ENCODE assay signal across 8 cellular contexts in the genomic region with DNA sequence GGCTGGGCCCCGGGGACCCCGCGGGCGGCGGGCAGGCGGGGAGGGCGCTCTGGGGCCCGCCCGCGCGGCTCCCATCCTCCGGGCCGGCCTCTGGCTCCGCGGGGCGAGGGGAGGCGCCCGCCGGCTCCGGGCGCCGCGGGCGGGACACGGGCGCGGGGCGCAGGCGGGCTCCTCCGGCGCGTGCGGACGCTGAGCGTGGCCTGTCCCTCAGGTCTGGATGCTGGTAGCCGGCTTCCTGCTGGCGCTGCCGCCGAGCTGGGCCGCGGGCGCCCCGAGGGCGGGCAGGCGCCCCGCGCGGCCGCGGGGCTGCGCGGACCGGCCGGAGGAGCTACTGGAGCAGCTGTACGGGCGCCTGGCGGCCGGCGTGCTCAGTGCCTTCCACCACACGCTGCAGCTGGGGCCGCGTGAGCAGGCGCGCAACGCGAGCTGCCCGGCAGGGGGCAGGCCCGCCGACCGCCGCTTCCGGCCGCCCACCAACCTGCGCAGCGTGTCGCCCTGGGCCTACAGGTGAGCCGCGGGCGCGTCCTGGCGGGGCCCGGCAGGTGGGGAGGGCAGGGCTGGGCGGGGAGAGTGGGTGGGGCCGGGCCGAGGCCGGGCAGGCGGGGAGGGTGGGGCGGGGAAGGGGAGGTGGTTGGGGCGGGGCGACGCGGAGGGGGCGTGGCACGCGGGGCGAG. TPM values are rescaled to one million over a fixed set of nuclear protein-coding genes. Genes with fewer than 3 reads are reported as not detected.
DNase-seq lines count a peak whose midpoint lies in the region; ATAC-seq and TF ChIP-seq lines count a peak whose summit lies in the region.

No MANE protein-coding gene starts in this region.

- H3K27me3 ChIP-seq in Caco-2 (replicated peaks; ENCODE audit: control insufficient read depth, insufficient read depth, low read length), result no peaks in the 10 kb centered on the region
- no peaks in the 10 kb centered on the region for H3K27me3 ChIP-seq in OCI-LY1 (ENCODE audit: insufficient read depth, low read length)

- no peaks in the 10 kb centered on the region for H3K79me2 ChIP-seq in OCI-LY1 (ENCODE audit: insufficient read depth, low read length)

- DNase-seq in Caco-2 (peak; percentile 94 to 97), activated T-cell treated with anti-CD3 and anti-CD28 coated beads for 48 hours (ENCODE audit: low read depth) (peak; percentile 77), fibroblast of gingiva (ENCODE audit: low read depth) (peak; percentile 74), nephron progenitor cell (peak; percentile 81)
- peak; percentile 84 to 87 for DNase-seq in stimulated activated naive CD8-positive, alpha-beta T cell treated with anti-CD3 and anti-CD28 coated beads, Interleukin-15, amount 100 ng/mL, for 72 hours

- TF ChIP-seq CTCF in Caco-2 (IDR thresholded peaks at IDR 0.05; ENCODE audit: insufficient read depth in 1 of 2, low read depth in 1 of 2, low read length in 1 of 2, severe bottlenecking in 1 of 2, unreplicated experiment in 1 of 2), result peak; percentile 56 to 74
- peak; percentile 38 for TF ChIP-seq CTCF in OCI-LY1 (IDR thresholded peaks at IDR 0.05; ENCODE audit: low read length)
- peak; percentile 23 for TF ChIP-seq CTCF in nephron progenitor cell (IDR thresholded peaks at IDR 0.05)

- no peaks in the 10 kb centered on the region for H3K27me3 Mint-ChIP-seq in Caco-2 (ENCODE audit: insufficient read depth, unreplicated experiment)
- peaks cover 74% of the 10 kb centered on the region for H3K27me3 Mint-ChIP-seq in nephron progenitor cell (ENCODE audit: low read depth, poor library complexity)
- H3K27me3 Mint-ChIP-seq in stimulated activated naive CD8-positive, alpha-beta T cell treated with anti-CD3 and anti-CD28 coated beads, Interleukin-15, amount 100 ng/mL, for 72 hours, result peaks cover 14% of the 10 kb centered on the region

- no peak overlapping the region for H2AFZ ChIP-seq in OCI-LY1 (ENCODE audit: low read length)

- peak overlapping the region; percentile 39; the same call in 1 of the 2 replicates for H3K4me2 ChIP-seq in OCI-LY1 (ENCODE audit: low read length)

- no peaks in the 10 kb centered on the region for H3K9me2 ChIP-seq in OCI-LY1 (ENCODE audit: low read depth, low read length)

- CTCF ChIA-PET in Caco-2 (lab: Charles Lee), result interaction anchor here (0.6 to 1.3 kb wide), 8 partner anchors 11 to 522 kb away, joined by 3 to 5 read pairs (median 3); no protein-coding TSS in a partner anchor

- BruUV-seq in Caco-2 (replicated peaks; lab: Mats Ljungman, UMichigan), result no TSS peak

- H3K9ac ChIP-seq in OCI-LY1 (ENCODE audit: low read length), result no peak overlapping the region

- intact Hi-C loops in Caco-2 (cut with micrococcal nuclease; ENCODE audit: unreplicated experiment), result loop anchor here (1.0 to 10.0 kb wide), 3 partner anchors 59 to 209 kb away; no protein-coding TSS in a partner anchor

- H3K27ac ChIP-seq in OCI-LY1 (ENCODE audit: low read depth, low read length, poor library complexity, severe bottlenecking), result no peak overlapping the region

- peaks cover 10% of the 10 kb centered on the region for H3K4me1 Mint-ChIP-seq in Caco-2 (ENCODE audit: low read depth, unreplicated experiment)
- peaks cover 13% of the 10 kb centered on the region for H3K4me1 Mint-ChIP-seq in nephron progenitor cell
- peaks cover 11% of the 10 kb centered on the region for H3K4me1 Mint-ChIP-seq in stimulated activated naive CD8-positive, alpha-beta T cell treated with anti-CD3 and anti-CD28 coated beads, Interleukin-15, amount 100 ng/mL, for 72 hours

- H3K4me3 ChIP-seq in Caco-2 (ENCODE audit: low read depth, low read length) (peak overlapping the region; percentile 92), OCI-LY1 (ENCODE audit: low read depth, low read length, poor library complexity, severe bottlenecking) (peak overlapping the region; percentile 19)

- H3K4me1 ChIP-seq in Caco-2 (peaks cover 15% of the 10 kb centered on the region), OCI-LY1 (ENCODE audit: insufficient read depth, low read length, severe bottlenecking) (peaks cover 12% of the 10 kb centered on the region)

- ATAC-seq in GM19372 (IDR thresholded peaks at IDR 0.05; ENCODE audit: low read depth, unreplicated experiment) (peak; percentile 93), HG03457 (IDR thresholded peaks at IDR 0.05; ENCODE audit: unreplicated experiment) (peak; percentile 81)
- peak; percentile 92 for ATAC-seq in stimulated activated naive CD8-positive, alpha-beta T cell treated with anti-CD3 and anti-CD28 coated beads, Interleukin-15, amount 100 ng/mL, for 72 hours

- no peaks in the 10 kb centered on the region for H3F3A ChIP-seq in OCI-LY1 (ENCODE audit: insufficient read depth, low read length)

- POLR2A ChIA-PET in Caco-2 (lab: Charles Lee), result no interaction called here

- H3K9me3 Mint-ChIP-seq in Caco-2 (ENCODE audit: unreplicated experiment) (no peaks in the 10 kb centered on the region), nephron progenitor cell (peaks cover 5% of the 10 kb centered on the region)
- no peaks in the 10 kb centered on the region for H3K9me3 Mint-ChIP-seq in stimulated activated naive CD8-positive, alpha-beta T cell treated with anti-CD3 and anti-CD28 coated beads, Interleukin-15, amount 100 ng/mL, for 72 hours

- H3K9me3 ChIP-seq in Caco-2, result no peaks in the 10 kb centered on the region
- no peaks in the 10 kb centered on the region for H3K9me3 ChIP-seq in OCI-LY1 (ENCODE audit: low read length)

- H3K36me3 ChIP-seq in Caco-2 (ENCODE audit: control insufficient read depth, insufficient read depth, low read length) (no peaks in the 10 kb centered on the region), OCI-LY1 (ENCODE audit: insufficient read depth, low read length) (no peaks in the 10 kb centered on the region)

- no peaks in the 10 kb centered on the region for H4K20me1 ChIP-seq in OCI-LY1 (ENCODE audit: insufficient read depth, low read length)

- H3K36me3 Mint-ChIP-seq in Caco-2 (ENCODE audit: insufficient read depth, unreplicated experiment) (peaks cover 4% of the 10 kb centered on the region), nephron progenitor cell (ENCODE audit: low read depth) (peaks cover 6% of the 10 kb centered on the region)

- no peak overlapping the region for H3K27ac Mint-ChIP-seq in Caco-2 (ENCODE audit: unreplicated experiment)
- H3K27ac Mint-ChIP-seq in nephron progenitor cell, result no peak overlapping the region
- no peak overlapping the region for H3K27ac Mint-ChIP-seq in stimulated activated naive CD8-positive, alpha-beta T cell treated with anti-CD3 and anti-CD28 coated beads, Interleukin-15, amount 100 ng/mL, for 72 hours

- H3K4me3 Mint-ChIP-seq in Caco-2 (ENCODE audit: unreplicated experiment) (peak overlapping the region; percentile 68), nephron progenitor cell (peak overlapping the region; percentile 81)
- peak overlapping the region in 1 of 2 donors; percentile 71 for H3K4me3 Mint-ChIP-seq in stimulated activated naive CD8-positive, alpha-beta T cell treated with anti-CD3 and anti-CD28 coated beads, Interleukin-15, amount 100 ng/mL, for 72 hours

RNA-seq across cellular contexts. Expression of a gene that starts 0.4 kb away (rescaled TPM):
- total RNA-seq in Caco-2 (2022), result 1.7 and 2.2 TPM in 2 replicates
